33 cellular contexts compared by ENCODE assay signal in genomic region chr2:162258169-162258568, GRCh38. TPM values are rescaled to one million over a fixed set of nuclear protein-coding genes. Genes with fewer than 3 reads are reported as not detected.
DNase-seq lines count a peak whose midpoint lies in the region; ATAC-seq and TF ChIP-seq lines count a peak whose summit lies in the region.
"Had no signal": no experiment of that assay in that cellular context is flagged by ENCODE, and none has a peak within 500 bp of the region (broad histone marks: within the 10 kb centered on the region; RNA-seq: fewer than 3 reads in every experiment).

No MANE protein-coding gene starts in this region.

- no peak overlapping the region for H3K4me3 Mint-ChIP-seq in stimulated activated naive B cell treated with anti-CD40 and anti-IgM and Interleukin-4, amounts not matched to agents 10 μg/mL and 1 μg/mL and 100 μg/mL, for 72 hours
- no peak overlapping the region for H3K4me3 Mint-ChIP-seq in activated CD4-positive, alpha-beta T cell treated with anti-CD3 and anti-CD28 coated beads, Interleukin-2, amount 10 ng/mL, durations not matched to agents 24 days and 14 days
- H3K4me3 Mint-ChIP-seq: activated CD8-positive, alpha-beta T cell treated with anti-CD3 and anti-CD28 coated beads for 36 hours; activated naive CD4-positive, alpha-beta T cell treated with anti-CD3 and anti-CD28 coated beads, Interleukin-2, amount 50 U/mL, for 24 hours; activated T-helper 17 cell treated with anti-CD3 and anti-CD28 coated beads, Interleukin-2, amount 50 U/mL, for 72 hours; naive B cell; stimulated activated effector memory CD8-positive, alpha-beta T cell treated with anti-CD3 and anti-CD28 coated beads, Interleukin-12 subunit alpha, Interleukin-12 subunit beta, amount 100 ng/mL, for 72 hours; T-helper 17 cell had no signal

- H3K36me3 Mint-ChIP-seq in stimulated activated naive B cell treated with anti-CD40 and anti-IgM and Interleukin-4, amounts not matched to agents 10 μg/mL and 1 μg/mL and 100 μg/mL, for 72 hours, result peaks cover under 1 to 8% of the 10 kb centered on the region in 2 donors
- H3K36me3 Mint-ChIP-seq in activated CD4-positive, alpha-beta T cell treated with anti-CD3 and anti-CD28 coated beads, Interleukin-2, amount 10 ng/mL, durations not matched to agents 24 days and 14 days (ENCODE audit: low read depth), result peaks cover 1% of the 10 kb centered on the region
- H3K36me3 Mint-ChIP-seq: naive B cell; stimulated activated effector memory CD8-positive, alpha-beta T cell treated with anti-CD3 and anti-CD28 coated beads, Interleukin-12 subunit alpha, Interleukin-12 subunit beta, amount 100 ng/mL, for 72 hours had no signal

- peaks cover 64% of the 10 kb centered on the region for H3K4me1 ChIP-seq in GM23248 (ENCODE audit: insufficient read depth)
- peaks cover 52% of the 10 kb centered on the region for H3K4me1 ChIP-seq in skeletal muscle satellite cell (ENCODE audit: control insufficient read depth, insufficient read depth, low read length)

- peak overlapping the region; percentile 88 for H3K27ac ChIP-seq in GM23248
- H3K27ac ChIP-seq: C4-2B, epithelial cell of prostate, left ventricle myocardium inferior, PC-9, upper lobe of right lung had no signal

- TF ChIP-seq CTCF in fibroblast of mammary gland (conservative IDR thresholded peaks at IDR 0.05; ENCODE audit: control insufficient read depth, insufficient read depth, low read depth, low read length), result peak; percentile 10

- no peak overlapping the region for H3K27ac Mint-ChIP-seq in stimulated activated naive B cell treated with anti-CD40 and anti-IgM and Interleukin-4, amounts not matched to agents 10 μg/mL and 1 μg/mL and 100 μg/mL, for 72 hours
- no peak overlapping the region for H3K27ac Mint-ChIP-seq in activated CD4-positive, alpha-beta T cell treated with anti-CD3 and anti-CD28 coated beads, Interleukin-2, amount 10 ng/mL, durations not matched to agents 24 days and 14 days
- H3K27ac Mint-ChIP-seq: activated CD8-positive, alpha-beta T cell treated with anti-CD3 and anti-CD28 coated beads for 36 hours; activated naive CD4-positive, alpha-beta T cell treated with anti-CD3 and anti-CD28 coated beads, Interleukin-2, amount 50 U/mL, for 24 hours; activated T-helper 17 cell treated with anti-CD3 and anti-CD28 coated beads, Interleukin-2, amount 50 U/mL, for 72 hours; stimulated activated effector memory CD8-positive, alpha-beta T cell treated with anti-CD3 and anti-CD28 coated beads, Interleukin-12 subunit alpha, Interleukin-12 subunit beta, amount 100 ng/mL, for 72 hours; T-helper 17 cell had no signal

- DNase-seq in GM23248 (peak; percentile 68), MV-4-11 (lab: John Stamatoyannopoulos, UW) (peak; percentile 58), fibroblast of mammary gland (ENCODE audit: low read depth) (peak; percentile 61), midbrain (lab: John Stamatoyannopoulos, UW) (no peak), NCI-H2196 treated with DMSO at 0.1 percent for 48 hours (lab: John Stamatoyannopoulos, UW; ENCODE audit: unreplicated experiment) (no peak)
- no peak for DNase-seq in stimulated activated naive B cell treated with anti-CD40 and anti-IgM and Interleukin-4, amounts not matched to agents 10 μg/mL and 1 μg/mL and 100 μg/mL, for 72 hours
- DNase-seq in activated CD4-positive, alpha-beta T cell treated with anti-CD3 and anti-CD28 coated beads, Interleukin-2, amount 10 ng/mL, durations not matched to agents 24 days and 14 days, result no peak
- DNase-seq: activated CD4-positive, CD25-positive, alpha-beta regulatory T cell treated with anti-CD3 and anti-CD28 coated beads, Interleukin-2, amount 50 U/mL, for 72 hours; activated CD8-positive, alpha-beta T cell treated with anti-CD3 and anti-CD28 coated beads for 36 hours; amygdala; COR-L47; DMS79; effector CD8-positive, alpha-beta T cell; GF-D8; left ventricle myocardium inferior; naive B cell; NCI-H1417; NCI-H2081; NCI-H226; NCI-H69; PC-9; posterior cingulate gyrus; right cardiac atrium; stimulated activated CD4-positive, alpha-beta T cell treated with anti-CD3 and anti-CD28 coated beads, Interleukin-15, amount 100 ng/mL, for 24 hours; T-helper 17 cell; upper lobe of right lung had no signal

- WGBS in GM23248 (ENCODE audit: low coverage in 1 of 2, low lambda C conversion rate in 2 of 2, missing lambda C conversion rate in 2 of 2), 2 experiments, result 21 to 22% methylated on average over 4 of the region's 4 CpGs

- H3F3A ChIP-seq in GM23248 (ENCODE audit: insufficient read depth), result peaks cover 62% of the 10 kb centered on the region

- H3K9me3 Mint-ChIP-seq in stimulated activated naive B cell treated with anti-CD40 and anti-IgM and Interleukin-4, amounts not matched to agents 10 μg/mL and 1 μg/mL and 100 μg/mL, for 72 hours, result peaks cover 0 to 3% of the 10 kb centered on the region in 2 donors
- H3K9me3 Mint-ChIP-seq in activated CD4-positive, alpha-beta T cell treated with anti-CD3 and anti-CD28 coated beads, Interleukin-2, amount 10 ng/mL, durations not matched to agents 24 days and 14 days, result no peaks in the 10 kb centered on the region
- H3K9me3 Mint-ChIP-seq: activated CD8-positive, alpha-beta T cell treated with anti-CD3 and anti-CD28 coated beads for 36 hours; activated naive CD4-positive, alpha-beta T cell treated with anti-CD3 and anti-CD28 coated beads, Interleukin-2, amount 50 U/mL, for 24 hours; activated T-helper 17 cell treated with anti-CD3 and anti-CD28 coated beads, Interleukin-2, amount 50 U/mL, for 72 hours; stimulated activated effector memory CD8-positive, alpha-beta T cell treated with anti-CD3 and anti-CD28 coated beads, Interleukin-12 subunit alpha, Interleukin-12 subunit beta, amount 100 ng/mL, for 72 hours had no signal

- H3K27me3 ChIP-seq in GM23248 (replicated peaks; ENCODE audit: insufficient read depth), result no peaks in the 10 kb centered on the region
- no peaks in the 10 kb centered on the region for H3K27me3 ChIP-seq in skeletal muscle satellite cell (ENCODE audit: control insufficient read depth, insufficient read depth, low read length)
- H3K27me3 ChIP-seq: upper lobe of right lung had no signal

- H3K79me2 ChIP-seq in GM23248 (ENCODE audit: insufficient read depth), result no peaks in the 10 kb centered on the region

- H3K27me3 Mint-ChIP-seq in stimulated activated naive B cell treated with anti-CD40 and anti-IgM and Interleukin-4, amounts not matched to agents 10 μg/mL and 1 μg/mL and 100 μg/mL, for 72 hours, result peaks cover 0 to 14% of the 10 kb centered on the region in 2 donors
- peaks cover 14% of the 10 kb centered on the region for H3K27me3 Mint-ChIP-seq in activated CD4-positive, alpha-beta T cell treated with anti-CD3 and anti-CD28 coated beads, Interleukin-2, amount 10 ng/mL, durations not matched to agents 24 days and 14 days
- H3K27me3 Mint-ChIP-seq: activated T-helper 17 cell treated with anti-CD3 and anti-CD28 coated beads, Interleukin-2, amount 50 U/mL, for 72 hours; T-helper 17 cell had no signal

- no peaks in the 10 kb centered on the region for H3K9me2 ChIP-seq in GM23248 (ENCODE audit: insufficient read depth)

- peaks cover 6 to 11% of the 10 kb centered on the region in 2 donors for H3K4me1 Mint-ChIP-seq in stimulated activated naive B cell treated with anti-CD40 and anti-IgM and Interleukin-4, amounts not matched to agents 10 μg/mL and 1 μg/mL and 100 μg/mL, for 72 hours
- peaks cover 14% of the 10 kb centered on the region for H3K4me1 Mint-ChIP-seq in activated CD4-positive, alpha-beta T cell treated with anti-CD3 and anti-CD28 coated beads, Interleukin-2, amount 10 ng/mL, durations not matched to agents 24 days and 14 days

- H3K9me3 ChIP-seq in GM23248 (ENCODE audit: low read depth) (no peaks in the 10 kb centered on the region), skeletal muscle satellite cell (replicated peaks; ENCODE audit: low read length) (no peaks in the 10 kb centered on the region)
- H3K9me3 ChIP-seq: left ventricle myocardium inferior, upper lobe of right lung had no signal

- ATAC-seq in stimulated activated naive B cell treated with anti-CD40 and anti-IgM and Interleukin-4, amounts not matched to agents 10 μg/mL and 1 μg/mL and 100 μg/mL, for 72 hours (replicated peaks), result no peak
- ATAC-seq: activated CD8-positive, alpha-beta T cell treated with anti-CD3 and anti-CD28 coated beads for 36 hours; activated T-helper 17 cell treated with anti-CD3 and anti-CD28 coated beads, Interleukin-2, amount 50 U/mL, for 72 hours; right cardiac atrium; Right ventricle myocardium inferior; stimulated activated effector memory CD8-positive, alpha-beta T cell treated with anti-CD3 and anti-CD28 coated beads, Interleukin-12 subunit alpha, Interleukin-12 subunit beta, amount 100 ng/mL, for 72 hours; T-helper 17 cell; upper lobe of right lung had no signal

- peak overlapping the region; percentile 49 for H3K9ac ChIP-seq in GM23248
- peak overlapping the region; percentile 21 for H3K9ac ChIP-seq in skeletal muscle satellite cell (ENCODE audit: low read depth, low read length)

- no peaks in the 10 kb centered on the region for H4K20me1 ChIP-seq in GM23248 (ENCODE audit: insufficient read depth)

- H3K4me2 ChIP-seq in GM23248 (ENCODE audit: unreplicated experiment), result peak overlapping the region; percentile 66
- no peak overlapping the region for H3K4me2 ChIP-seq in skeletal muscle satellite cell (ENCODE audit: low read length)
- H3K4me2 ChIP-seq: PC-9 had no signal

- H3K4me3 ChIP-seq in GM23248 (peak overlapping the region; percentile 31; the same call in 1 of the 2 replicates), fibroblast of mammary gland (ENCODE audit: control insufficient read depth, low read depth, low read length) (no peak overlapping the region), skeletal muscle satellite cell (ENCODE audit: low read length) (no peak overlapping the region)
- H3K4me3 ChIP-seq: left ventricle myocardium inferior, PC-9, upper lobe of right lung had no signal

- no peaks in the 10 kb centered on the region for H3K36me3 ChIP-seq in GM23248 (ENCODE audit: low read depth)
- no peaks in the 10 kb centered on the region for H3K36me3 ChIP-seq in skeletal muscle satellite cell (ENCODE audit: insufficient read depth, low read length)
- H3K36me3 ChIP-seq: left ventricle myocardium inferior, upper lobe of right lung had no signal

- intact Hi-C loops in activated CD4-positive, alpha-beta T cell treated with anti-CD3 and anti-CD28 coated beads, Interleukin-2, amount 10 ng/mL, durations not matched to agents 24 days and 14 days (cut with micrococcal nuclease), result no loop called here

- in situ Hi-C loops in GM23248 (cut with MboI), result no loop called here

- H2AFZ ChIP-seq in GM23248, result peak overlapping the region; percentile 35; the same call in 1 of the 2 replicates
- H2AFZ ChIP-seq: PC-9 had no signal

RNA-seq across cellular contexts. Expression of gene FAP, which starts 14.9 kb away (rescaled TPM):
- 243 and 269 TPM in 2 replicates for total RNA-seq in GM23248 (2014; rRNA removed; shearing (Covaris generic))
- polyA plus RNA-seq in GM23248 (2016; fragmentation: Nextera tagmentation; extraction: Ambion mirVana), result 198 and 200 TPM in 2 replicates
- 66.2 and 94.0 TPM in 2 replicates for total RNA-seq in skeletal muscle satellite cell (2012; rRNA removed)
- total RNA-seq in activated CD4-positive, alpha-beta T cell treated with anti-CD3 and anti-CD28 coated beads, Interleukin-2, amount 10 ng/mL, durations not matched to agents 24 days and 14 days, result not detected in 2 replicates
- total RNA-seq: activated CD8-positive, alpha-beta T cell treated with anti-CD3 and anti-CD28 coated beads for 36 hours; activated T-helper 17 cell treated with anti-CD3 and anti-CD28 coated beads, Interleukin-2, amount 50 U/mL, for 72 hours; PC-9; T-helper 17 cell had no signal

Comparison
In these comparisons a context has a peak if more than half of its experiments do, and no peak if none do; other contexts are left out.
1. DNase-seq: peak in GM23248 (single experiment), MV-4-11 (single experiment) and fibroblast of mammary gland (single experiment); none in midbrain (single experiment), stimulated activated naive B cell treated with anti-CD40 and anti-IgM and Interleukin-4, amounts not matched to agents 10 μg/mL and 1 μg/mL and 100 μg/mL, for 72 hours (single experiment), NCI-H2196 treated with DMSO at 0.1 percent for 48 hours (single experiment) and activated CD4-positive, alpha-beta T cell treated with anti-CD3 and anti-CD28 coated beads, Interleukin-2, amount 10 ng/mL, durations not matched to agents 24 days and 14 days (single experiment).
2. RNA of gene FAP, which starts 14.9 kb away (total RNA-seq): 243 to 269 TPM in GM23248; not detected in activated CD4-positive, alpha-beta T cell treated with anti-CD3 and anti-CD28 coated beads, Interleukin-2, amount 10 ng/mL, durations not matched to agents 24 days and 14 days; every median in the first group is over 100 times any median in the second.